Comparison of ENCODE assay signal across 9 cellular contexts in genomic region chr7:135558881-135559280, GRCh38. TPM values are rescaled to one million over a fixed set of nuclear protein-coding genes. Genes with fewer than 3 reads are reported as not detected.
DNase-seq lines count a peak whose midpoint lies in the region; ATAC-seq, FAIRE-seq and TF ChIP-seq lines count a peak whose summit lies in the region.
"Had no signal": no experiment of that assay in that cellular context is flagged by ENCODE, and none has a peak within 500 bp of the region (broad histone marks: within the 10 kb centered on the region; RNA-seq: fewer than 3 reads in every experiment).

No MANE protein-coding gene starts in this region.

- H4K20me1 ChIP-seq in Karpas-422 (ENCODE audit: insufficient read depth, low read depth, low read length) (peaks cover 4% of the 10 kb centered on the region; the same call in 1 of the 2 replicates), H1 (replicated peaks in 1 of 2; ENCODE audit: control insufficient read depth in 1 of 2, insufficient read depth in 2 of 2, low read length in 2 of 2) (no peaks in the 10 kb centered on the region)

- ATAC-seq in naive thymus-derived CD4-positive, alpha-beta T cell, result no peak

- H2BK15ac ChIP-seq in H1 (ENCODE audit: low read length), result no peak overlapping the region

- TF ChIP-seq EP300 in H1 (IDR thresholded peaks at IDR 0.05; ENCODE audit: borderline replicate concordance in 1 of 2, low read depth in 2 of 2, low read length in 2 of 2), result no peak

- no peaks in the 10 kb centered on the region for H3K9me2 ChIP-seq in Karpas-422 (replicated peaks; ENCODE audit: insufficient read depth, low read length)

- H3K9me3 ChIP-seq in AG04450 (ENCODE audit: control insufficient read depth, insufficient read depth, low read length) (no peaks in the 10 kb centered on the region), Karpas-422 (ENCODE audit: low read length) (no peaks in the 10 kb centered on the region), H1 (ENCODE audit: insufficient read depth in 2 of 2, low read depth in 1 of 2, low read length in 1 of 2) (no peaks in the 10 kb centered on the region)
- H3K9me3 ChIP-seq in naive thymus-derived CD4-positive, alpha-beta T cell (ENCODE audit: control insufficient read depth in 2 of 3, low read length in 3 of 3), result no peaks in the 10 kb centered on the region

- WGBS in H1 (ENCODE audit: extremely low coverage in 1 of 2, insufficient coverage in 1 of 2, insufficient read length in 1 of 2, insufficient replicate concordance in 2 of 2, low coverage in 1 of 2, low lambda C conversion rate in 2 of 2, missing lambda C conversion rate in 1 of 2), 2 experiments, result 72% methylated on average over 5 of the region's 5 CpGs; no CpG with 5 or more reads in 1 of the 2 experiments

- no peak for TF ChIP-seq POLR2A in H1 (IDR thresholded peaks at IDR 0.05; ENCODE audit: control extremely low read depth in 1 of 2, low read depth in 2 of 2, low read length in 2 of 2)

- CTCF ChIA-PET in AG04450 (lab: Charles Lee), result interaction anchor here (0.7 to 5.6 kb wide), 9 partner anchors 11 to 284 kb away, joined by 3 to 55 read pairs (median 3); no protein-coding TSS in a partner anchor
- CTCF ChIA-PET in H1 (lab: Charles Lee; ENCODE audit: partially characterized antibody), result interaction anchor here (1.0 kb wide), 1 partner anchor 29 kb away, joined by 3 read pairs; no protein-coding TSS in a partner anchor
- CTCF ChIA-PET in naive thymus-derived CD4-positive, alpha-beta T cell (lab: Charles Lee), result interaction anchor here (0.7 to 1.3 kb wide), 2 partner anchors 48 to 58 kb away, joined by 3 to 4 read pairs; no protein-coding TSS in a partner anchor

- no peaks in the 10 kb centered on the region for H3K79me1 ChIP-seq in H1 (ENCODE audit: low read depth, low read length)

- intact Hi-C loops in naive thymus-derived CD4-positive, alpha-beta T cell (cut with micrococcal nuclease), result loop anchor here (1.0 to 10.0 kb wide), 6 partner anchors 144 to 1432 kb away; partner anchors contain the start of genes LRGUK (in 1 of the 2) and TMEM140 (in 1 of the 2)

- no peak overlapping the region for H3K56ac ChIP-seq in H1 (replicated peaks; ENCODE audit: insufficient read length, low read depth, low read length)

- peaks cover 0 to 14% (median 0%) of the 10 kb centered on the region in 5 donors for H3K36me3 Mint-ChIP-seq in naive thymus-derived CD4-positive, alpha-beta T cell
- no peaks in the 10 kb centered on the region for H3K36me3 Mint-ChIP-seq in glutamatergic neuron (ENCODE audit: unreplicated experiment)

- H3K79me2 ChIP-seq in Karpas-422 (ENCODE audit: low read length) (peaks cover 61% of the 10 kb centered on the region), H1 (ENCODE audit: control insufficient read depth in 1 of 2, insufficient read depth in 2 of 2, low read length in 2 of 2) (peaks cover 3 to 58% of the 10 kb centered on the region in 2 experiments)

- H2BK120ac ChIP-seq in H1 (replicated peaks; ENCODE audit: low read depth, low read length), result no peak overlapping the region

- no peak overlapping the region for H4K5ac ChIP-seq in H1 (ENCODE audit: insufficient read length, low read depth, low read length)

- H3K9ac ChIP-seq in Karpas-422 (ENCODE audit: low read length) (peak overlapping the region; percentile 88), H1 (replicated peaks in 1 of 4; ENCODE audit: extremely low read depth in 1 of 4, low read depth in 3 of 4, low read length in 3 of 4) (0 out of 7 replicates have a peak overlapping the region, but pooled peaks of 2 of the 4 experiments have one; percentile 98 to 99)

- peaks cover 4% of the 10 kb centered on the region; the same call in 1 of the 2 replicates for H3K23me2 ChIP-seq in H1 (ENCODE audit: low read depth, low read length)

- TF ChIP-seq CTCF in AG04450 (IDR thresholded peaks at IDR 0.05; ENCODE audit: low read depth, low read length), result no peak
- no peak for TF ChIP-seq CTCF in H1 (IDR thresholded peaks at IDR 0.05; ENCODE audit: control extremely low read depth in 1 of 3, insufficient read depth in 1 of 3, low read depth in 1 of 3, low read length in 3 of 3)
- TF ChIP-seq CTCF in glutamatergic neuron (IDR thresholded peaks at IDR 0.05; ENCODE audit: partially characterized antibody, unreplicated experiment), result no peak

- no peak overlapping the region for H4K8ac ChIP-seq in H1 (ENCODE audit: extremely low read depth, insufficient read depth, low read length)

- POLR2A ChIA-PET in AG04450 (lab: Yijun Ruan, JAX) (no interaction called here), H1 (lab: Charles Lee; ENCODE audit: partially characterized antibody) (interaction anchor here (0.7 to 2.0 kb wide), 5 partner anchors 11 to 103 kb away, joined by 3 to 6 read pairs (median 4); partner anchors contain the start of genes CNOT4 and STMP1)
- POLR2A ChIA-PET in naive thymus-derived CD4-positive, alpha-beta T cell (lab: Charles Lee), result interaction anchor here (1.8 to 2.0 kb wide), 2 partner anchors 11 to 278 kb away, joined by 6 to 8 read pairs; no protein-coding TSS in a partner anchor

- no peak overlapping the region for H3K18ac ChIP-seq in H1 (ENCODE audit: extremely low read depth, low read length)

- H3K4me2 ChIP-seq in Karpas-422 (ENCODE audit: low read depth, low read length, poor library complexity, severe bottlenecking) (peak overlapping the region; percentile 70), H1 (ENCODE audit: insufficient read depth in 1 of 2, low read depth in 2 of 2, low read length in 2 of 2) (peak overlapping the region; percentile 66 to 75)

- peaks cover 0 to 3% (median 0%) of the 10 kb centered on the region in 11 donors for H3K9me3 Mint-ChIP-seq in naive thymus-derived CD4-positive, alpha-beta T cell
- no peaks in the 10 kb centered on the region for H3K9me3 Mint-ChIP-seq in glutamatergic neuron (ENCODE audit: unreplicated experiment)

- H3K4me3 ChIP-seq in AG04450 (ENCODE audit: low read depth, low read length), result peak overlapping the region; percentile 75
- peak overlapping the region; percentile 82 for H3K4me3 ChIP-seq in Karpas-422 (ENCODE audit: low read length)
- peak overlapping the region; percentile 84 to 100 (median 96) for H3K4me3 ChIP-seq in H1 (ENCODE audit: extremely low read depth in 1 of 4, insufficient read depth in 2 of 4, low read depth in 3 of 4, low read length in 4 of 4)
- peak overlapping the region; percentile 89 for H3K4me3 ChIP-seq in naive thymus-derived CD4-positive, alpha-beta T cell (ENCODE audit: low read length)

- H3K27ac ChIP-seq in AG04450 (ENCODE audit: low read depth, low read length) (no peak overlapping the region), Karpas-422 (ENCODE audit: low read length) (no peak overlapping the region), H1 (ENCODE audit: low read depth, low read length) (no peak overlapping the region)
- H3K27ac ChIP-seq in naive thymus-derived CD4-positive, alpha-beta T cell (ENCODE audit: low read depth, low read length), result peak overlapping the region; percentile 92

- H3K36me3 ChIP-seq in Karpas-422 (ENCODE audit: insufficient read depth, low read length) (0 out of 2 replicates have a peak, but pooled peaks cover 4% of the 10 kb centered on the region), H1 (ENCODE audit: control insufficient read depth in 2 of 4, insufficient read depth in 4 of 4, low read length in 3 of 4) (no peaks in the 10 kb centered on the region)
- H3K36me3 ChIP-seq in naive thymus-derived CD4-positive, alpha-beta T cell (ENCODE audit: control insufficient read depth in 2 of 3, insufficient read depth in 3 of 3, low read length in 3 of 3), result peaks cover 0 to 6% (median 0%) of the 10 kb centered on the region in 3 experiments

- no peak overlapping the region for H2AK5ac ChIP-seq in H1 (ENCODE audit: low read depth, low read length)

- no peak overlapping the region for H3K23ac ChIP-seq in H1 (ENCODE audit: insufficient read length)

- H2AFZ ChIP-seq in Karpas-422 (ENCODE audit: low read length) (no peak overlapping the region), H1 (ENCODE audit: low read length) (no peak overlapping the region)

- no peak overlapping the region for H3K4me3 Mint-ChIP-seq in naive thymus-derived CD4-positive, alpha-beta T cell
- no peak overlapping the region for H3K4me3 Mint-ChIP-seq in glutamatergic neuron (ENCODE audit: unreplicated experiment)

- peaks cover 16% of the 10 kb centered on the region for H3K4me1 ChIP-seq in Karpas-422 (ENCODE audit: low read length)
- H3K4me1 ChIP-seq in H1 (replicated peaks in 1 of 4; ENCODE audit: control insufficient read depth in 3 of 4, insufficient read depth in 4 of 4, low read length in 3 of 4), result peaks cover 2 to 17% (median 8%) of the 10 kb centered on the region in 4 experiments; a peak in 6 of 7 replicates
- H3K4me1 ChIP-seq in naive thymus-derived CD4-positive, alpha-beta T cell (ENCODE audit: control insufficient read depth in 2 of 2, insufficient read depth in 2 of 2, low read length in 2 of 2), result peaks cover 6% of the 10 kb centered on the region in 2 donors

- no peak for TF ChIP-seq RAD21 in H1 (IDR thresholded peaks at IDR 0.05 in 1 of 2, conservative IDR thresholded peaks at IDR 0.05 in 1 of 2; ENCODE audit: low read depth in 2 of 2, low read length in 2 of 2)

- H3K27ac Mint-ChIP-seq in naive thymus-derived CD4-positive, alpha-beta T cell, result no peak overlapping the region
- no peak overlapping the region for H3K27ac Mint-ChIP-seq in glutamatergic neuron (ENCODE audit: unreplicated experiment)

- no peak overlapping the region for H2BK12ac ChIP-seq in H1 (ENCODE audit: low read depth, low read length)

- H2BK5ac ChIP-seq in H1 (ENCODE audit: low read depth, low read length), result no peak overlapping the region

- no peak overlapping the region for H2BK20ac ChIP-seq in H1 (ENCODE audit: low read length)

- FAIRE-seq in H1 (lab: Jason Lieb, UNC), result no peak
- FAIRE-seq: islet of Langerhans had no signal

- H3K27me3 Mint-ChIP-seq in naive thymus-derived CD4-positive, alpha-beta T cell, result peaks cover 0 to 6% (median 0%) of the 10 kb centered on the region in 5 donors
- H3K27me3 Mint-ChIP-seq in glutamatergic neuron (ENCODE audit: unreplicated experiment), result peaks cover 3% of the 10 kb centered on the region

- no peak overlapping the region for H3K4ac ChIP-seq in H1 (replicated peaks; ENCODE audit: insufficient read length, low read depth, low read length)

- H3K4me1 Mint-ChIP-seq in naive thymus-derived CD4-positive, alpha-beta T cell, result peaks cover 10 to 37% (median 25%) of the 10 kb centered on the region in 7 donors
- H3K4me1 Mint-ChIP-seq in glutamatergic neuron (ENCODE audit: low read depth, unreplicated experiment), result no peaks in the 10 kb centered on the region

- H4K91ac ChIP-seq in H1 (replicated peaks; ENCODE audit: insufficient read length, low read length), result no peak overlapping the region

- H3K27me3 ChIP-seq in AG04450 (ENCODE audit: control insufficient read depth, insufficient read depth, low read length) (peaks cover 2% of the 10 kb centered on the region), Karpas-422 (ENCODE audit: low read length) (no peaks in the 10 kb centered on the region), H1 (replicated peaks in 1 of 4; ENCODE audit: control insufficient read depth in 3 of 4, extremely low read depth in 1 of 4, insufficient read depth in 3 of 4, low read length in 3 of 4) (no peaks in the 10 kb centered on the region)
- H3K27me3 ChIP-seq in naive thymus-derived CD4-positive, alpha-beta T cell (ENCODE audit: control insufficient read depth in 2 of 2, insufficient read depth in 2 of 2, low read length in 2 of 2), result no peaks in the 10 kb centered on the region

- DNase-seq in AG04450 (ENCODE audit: low read depth, low spot score) (no peak), Karpas-422 (peak; percentile 38), H1 (ENCODE audit: low read depth in 1 of 2, low spot score in 2 of 2) (no peak), AG08395 (ENCODE audit: low spot score) (no peak), glutamatergic neuron (no peak)
- no peak for DNase-seq in naive thymus-derived CD4-positive, alpha-beta T cell
- no peak for DNase-seq in activated CD4-positive, alpha-beta T cell treated with anti-CD3 and anti-CD28 coated beads for 48 hours
- DNase-seq in activated CD4-positive, alpha-beta T cell treated with anti-CD3 and anti-CD28 coated beads, Interleukin-2, amount 50 U/mL, for 1 hour, result no peak

- no peak overlapping the region for H3K14ac ChIP-seq in H1 (ENCODE audit: insufficient read length)

RNA-seq across cellular contexts. Expression of gene NUP205, which starts 1.2 kb away (rescaled TPM):
- polyA plus RNA-seq in AG04450 (2011; rRNA removed) (33.1 and 36.2 TPM in 2 replicates), H1 (2011; rRNA removed) (99.7 and 148 TPM in 2 replicates)
- 46.3 and 58.3 TPM in 2 replicates for polyA minus RNA-seq in AG04450 (2011; rRNA and poly(A)+ RNA removed)
- total RNA-seq in Karpas-422 (2014; rRNA removed; shearing (Covaris generic); ENCODE audit: low replicate concordance), result 40.3 and 75.7 TPM in 2 replicates
- 199 and 216 TPM in 2 replicates for total RNA-seq in H1 (2021; fragmentation: NEBNext Ultra II Directional; extraction: Animal tissue kit (Norgen Biotek cat#: 25700))
- polyA plus RNA-seq in H1 (2011; cell fraction: cytosol; rRNA removed), result 145 TPM
- 128 TPM for polyA plus RNA-seq in H1 (2011; cell fraction: nucleus; rRNA removed)
- polyA plus RNA-seq in H1 (2012, experiment 1 of 2), result 106 to 155 TPM (median 126 TPM) in 4 replicates
- polyA plus RNA-seq in H1 (2012, experiment 2 of 2), result 11.3 TPM
- 165 TPM for polyA plus RNA-seq in H1 (2013, experiment 1 of 2)
- polyA plus RNA-seq in H1 (2013, experiment 2 of 2), result 153 TPM
- polyA minus RNA-seq in H1 (2011; rRNA and poly(A)+ RNA removed), result 279 and 339 TPM in 2 replicates
- polyA minus RNA-seq in H1 (2011; cell fraction: cytosol; rRNA and poly(A)+ RNA removed), result 108 TPM
- 166 TPM for polyA minus RNA-seq in H1 (2011; cell fraction: nucleus; rRNA and poly(A)+ RNA removed)
- 10 to 100 TPM; 50.0 to 88.8 (median 76.5) TPM for total RNA-seq in naive thymus-derived CD4-positive, alpha-beta T cell
- 10 to 100 TPM; 22.9 to 41.5 TPM for polyA plus RNA-seq in naive thymus-derived CD4-positive, alpha-beta T cell
- total RNA-seq in glutamatergic neuron (ENCODE audit: unreplicated experiment), result 56.5 TPM

RNA-seq across cellular contexts. Expression of gene CNOT4, which starts 49.0 kb away (rescaled TPM):
- polyA plus RNA-seq in AG04450 (2011; rRNA removed), result 15.8 and 17.0 TPM in 2 replicates
- 20.4 and 22.4 TPM in 2 replicates for polyA minus RNA-seq in AG04450 (2011; rRNA and poly(A)+ RNA removed)
- total RNA-seq in Karpas-422 (2014; rRNA removed; shearing (Covaris generic); ENCODE audit: low replicate concordance), result 19.0 and 25.9 TPM in 2 replicates
- 24.3 and 25.8 TPM in 2 replicates for total RNA-seq in H1 (2021; fragmentation: NEBNext Ultra II Directional; extraction: Animal tissue kit (Norgen Biotek cat#: 25700))
- 7.5 and 10.9 TPM in 2 replicates for polyA plus RNA-seq in H1 (2011; rRNA removed)
- 7.7 TPM for polyA plus RNA-seq in H1 (2011; cell fraction: cytosol; rRNA removed)
- 13.1 TPM for polyA plus RNA-seq in H1 (2011; cell fraction: nucleus; rRNA removed)
- 8.3 to 12.2 TPM (median 10.5 TPM) in 4 replicates for polyA plus RNA-seq in H1 (2012, experiment 1 of 2)
- 2.8 TPM for polyA plus RNA-seq in H1 (2012, experiment 2 of 2)
- polyA plus RNA-seq in H1 (2013, experiment 1 of 2), result 21.5 TPM
- polyA plus RNA-seq in H1 (2013, experiment 2 of 2), result 19.5 TPM
- 29.3 and 32.7 TPM in 2 replicates for polyA minus RNA-seq in H1 (2011; rRNA and poly(A)+ RNA removed)
- 10.5 TPM for polyA minus RNA-seq in H1 (2011; cell fraction: cytosol; rRNA and poly(A)+ RNA removed)
- polyA minus RNA-seq in H1 (2011; cell fraction: nucleus; rRNA and poly(A)+ RNA removed), result 53.6 TPM
- total RNA-seq in naive thymus-derived CD4-positive, alpha-beta T cell, result 10 to 100 TPM; 28.7 to 39.4 (median 38.3) TPM
- polyA plus RNA-seq in naive thymus-derived CD4-positive, alpha-beta T cell, result 10 to 100 TPM; 15.5 to 20.0 TPM
- total RNA-seq in glutamatergic neuron (ENCODE audit: unreplicated experiment), result 25.3 TPM
